36 cellular contexts compared by ENCODE assay signal in genomic region chr4:188053302-188053701, GRCh38. TPM values are rescaled to one million over a fixed set of nuclear protein-coding genes. Genes with fewer than 3 reads are reported as not detected.
"Had no signal": no experiment of that assay in that cellular context is flagged by ENCODE, and none has a peak within 500 bp of the region (broad histone marks: within the 10 kb centered on the region; RNA-seq: fewer than 3 reads in every experiment).

No MANE protein-coding gene starts in this region.

- H3K27me3 ChIP-seq: gastroesophageal sphincter, sigmoid colon, stomach, thyroid gland, upper lobe of left lung had no signal

- H3K27ac Mint-ChIP-seq: activated CD4-positive, alpha-beta memory T cell treated with anti-CD3 and anti-CD28 coated beads, Interleukin-2, amount 10 ng/mL, durations not matched to agents 7 days and 5 days; activated CD4-positive, alpha-beta T cell treated with anti-CD3 and anti-CD28 coated beads, Interleukin-2, amount 10 ng/mL, durations not matched to agents 7 days and 5 days; activated naive CD4-positive, alpha-beta T cell treated with anti-CD3 and anti-CD28 coated beads, Interleukin-2, amount 50 U/mL, for 24 hours; activated naive CD8-positive, alpha-beta T cell treated with anti-CD3 and anti-CD28 coated beads, Interleukin-2, amount 50 U/mL, for 24 hours; activated T-helper 2 cell treated with anti-CD3 and anti-CD28 coated beads, Interferon-gamma antibody, Interleukin-2, Interleukin-4, amounts not matched to agents 10 μg/mL and 5 μg/mL and 100 μg/mL, durations not matched to agents 14 hours and 24 hours and 36 hours; effector memory CD8-positive, alpha-beta T cell; natural killer cell treated with Interleukin-12 subunit alpha and Interleukin-12 subunit beta and Interleukin-15 and Interleukin-18, amount 100 ng/mL, for 72 hours; progenitor cell of endocrine pancreas; stimulated activated naive B cell treated with anti-CD40 and anti-IgM and Interleukin-4, amounts not matched to agents 10 μg/mL and 1 μg/mL and 100 μg/mL, for 72 hours; T-helper 17 cell had no signal

- H3K4me3 ChIP-seq: gastroesophageal sphincter, left ventricle myocardium inferior, lung, mucosa of descending colon, sigmoid colon, stomach, thyroid gland, upper lobe of left lung had no signal

- H3K27ac ChIP-seq: gastroesophageal sphincter, left ventricle myocardium inferior, sigmoid colon, stomach, thyroid gland, upper lobe of left lung had no signal

- ATAC-seq: activated naive CD8-positive, alpha-beta T cell treated with anti-CD3 and anti-CD28 coated beads, Interleukin-2, amount 50 U/mL, for 24 hours; effector memory CD8-positive, alpha-beta T cell; gastroesophageal sphincter; mucosa of descending colon; natural killer cell treated with Interleukin-12 subunit alpha and Interleukin-12 subunit beta and Interleukin-15 and Interleukin-18, amount 100 ng/mL, for 72 hours; stimulated activated naive B cell treated with anti-CD40 and anti-IgM and Interleukin-4, amounts not matched to agents 10 μg/mL and 1 μg/mL and 100 μg/mL, for 72 hours; T-helper 17 cell had no signal

- H3K9me3 Mint-ChIP-seq: activated naive CD4-positive, alpha-beta T cell treated with anti-CD3 and anti-CD28 coated beads, Interleukin-2, amount 50 U/mL, for 24 hours had no signal

- H3K27me3 Mint-ChIP-seq: activated CD4-positive, alpha-beta memory T cell treated with anti-CD3 and anti-CD28 coated beads, Interleukin-2, amount 10 ng/mL, durations not matched to agents 7 days and 5 days; activated CD4-positive, alpha-beta T cell treated with anti-CD3 and anti-CD28 coated beads, Interleukin-2, amount 10 ng/mL, durations not matched to agents 7 days and 5 days; activated naive CD4-positive, alpha-beta T cell treated with anti-CD3 and anti-CD28 coated beads, Interleukin-2, amount 50 U/mL, for 24 hours; activated naive CD8-positive, alpha-beta T cell treated with anti-CD3 and anti-CD28 coated beads, Interleukin-2, amount 50 U/mL, for 24 hours; effector memory CD8-positive, alpha-beta T cell; natural killer cell treated with Interleukin-12 subunit alpha and Interleukin-12 subunit beta and Interleukin-15 and Interleukin-18, amount 100 ng/mL, for 72 hours; progenitor cell of endocrine pancreas; stimulated activated naive B cell treated with anti-CD40 and anti-IgM and Interleukin-4, amounts not matched to agents 10 μg/mL and 1 μg/mL and 100 μg/mL, for 72 hours; T-helper 17 cell had no signal

- H3K9me3 ChIP-seq: gastroesophageal sphincter, left ventricle myocardium inferior, mucosa of descending colon, sigmoid colon, thyroid gland, upper lobe of left lung had no signal

- H3K4me3 Mint-ChIP-seq: activated CD4-positive, alpha-beta memory T cell treated with anti-CD3 and anti-CD28 coated beads, Interleukin-2, amount 10 ng/mL, durations not matched to agents 7 days and 5 days; activated CD4-positive, alpha-beta T cell treated with anti-CD3 and anti-CD28 coated beads, Interleukin-2, amount 10 ng/mL, durations not matched to agents 7 days and 5 days; activated naive CD4-positive, alpha-beta T cell treated with anti-CD3 and anti-CD28 coated beads, Interleukin-2, amount 50 U/mL, for 24 hours; activated naive CD8-positive, alpha-beta T cell treated with anti-CD3 and anti-CD28 coated beads, Interleukin-2, amount 50 U/mL, for 24 hours; effector memory CD8-positive, alpha-beta T cell; natural killer cell treated with Interleukin-12 subunit alpha and Interleukin-12 subunit beta and Interleukin-15 and Interleukin-18, amount 100 ng/mL, for 72 hours; stimulated activated naive B cell treated with anti-CD40 and anti-IgM and Interleukin-4, amounts not matched to agents 10 μg/mL and 1 μg/mL and 100 μg/mL, for 72 hours; T-helper 17 cell had no signal

- DNase-seq: activated CD4-positive, alpha-beta memory T cell treated with anti-CD3 and anti-CD28 coated beads, Interleukin-2, amount 10 ng/mL, durations not matched to agents 7 days and 5 days; activated CD4-positive, alpha-beta T cell treated with anti-CD3 and anti-CD28 coated beads for 1 hour; activated CD4-positive, alpha-beta T cell treated with anti-CD3 and anti-CD28 coated beads, Interleukin-2, amount 10 ng/mL, durations not matched to agents 7 days and 5 days; activated naive CD8-positive, alpha-beta T cell treated with anti-CD3 and anti-CD28 coated beads, Interleukin-2, amount 50 U/mL, for 24 hours; activated T-cell treated with anti-CD3 and anti-CD28 coated beads, Interleukin-2, amount 50 U/mL, for 48 hours; amygdala; caudate nucleus; cortex of kidney; effector memory CD8-positive, alpha-beta T cell; hypothalamus; left ventricle myocardium inferior; mucosa of descending colon; sigmoid colon; small intestine; stimulated activated CD4-positive, alpha-beta T cell treated with anti-CD3 and anti-CD28 coated beads, Interleukin-4, amount 100 ng/mL, for 24 hours; stimulated activated CD8-positive, alpha-beta memory T cell treated with anti-CD3 and anti-CD28 coated beads, Interleukin-4, amount 100 ng/mL, for 48 hours; stimulated activated naive B cell treated with anti-CD40 and anti-IgM and Interleukin-4, amounts not matched to agents 10 μg/mL and 1 μg/mL and 100 μg/mL, for 72 hours; stomach; T-helper 17 cell; T1000; thyroid gland; upper lobe of left lung had no signal

- H3K36me3 ChIP-seq: gastroesophageal sphincter, left ventricle myocardium inferior, sigmoid colon, stomach, thyroid gland, upper lobe of left lung had no signal

- H3K4me1 ChIP-seq: gastroesophageal sphincter, left ventricle myocardium inferior, sigmoid colon, stomach, thyroid gland, upper lobe of left lung had no signal

- H3K4me1 Mint-ChIP-seq: activated CD4-positive, alpha-beta memory T cell treated with anti-CD3 and anti-CD28 coated beads, Interleukin-2, amount 10 ng/mL, durations not matched to agents 7 days and 5 days; activated CD4-positive, alpha-beta T cell treated with anti-CD3 and anti-CD28 coated beads, Interleukin-2, amount 10 ng/mL, durations not matched to agents 7 days and 5 days; activated naive CD4-positive, alpha-beta T cell treated with anti-CD3 and anti-CD28 coated beads, Interleukin-2, amount 50 U/mL, for 24 hours; activated naive CD8-positive, alpha-beta T cell treated with anti-CD3 and anti-CD28 coated beads, Interleukin-2, amount 50 U/mL, for 24 hours; stimulated activated naive B cell treated with anti-CD40 and anti-IgM and Interleukin-4, amounts not matched to agents 10 μg/mL and 1 μg/mL and 100 μg/mL, for 72 hours; T-helper 17 cell had no signal

- H3K36me3 Mint-ChIP-seq: activated naive CD4-positive, alpha-beta T cell treated with anti-CD3 and anti-CD28 coated beads, Interleukin-2, amount 50 U/mL, for 24 hours; stimulated activated naive B cell treated with anti-CD40 and anti-IgM and Interleukin-4, amounts not matched to agents 10 μg/mL and 1 μg/mL and 100 μg/mL, for 72 hours had no signal

RNA-seq across cellular contexts. Expression of gene TRIML2, which starts 56.1 kb away (rescaled TPM):
- total RNA-seq: activated CD4-positive, alpha-beta memory T cell treated with anti-CD3 and anti-CD28 coated beads, Interleukin-2, amount 10 ng/mL, durations not matched to agents 7 days and 5 days; activated CD4-positive, alpha-beta T cell treated with anti-CD3 and anti-CD28 coated beads, Interleukin-2, amount 10 ng/mL, durations not matched to agents 7 days and 5 days; activated T-helper 2 cell treated with anti-CD3 and anti-CD28 coated beads, Interferon-gamma antibody, Interleukin-2, Interleukin-4, amounts not matched to agents 10 μg/mL and 5 μg/mL and 100 μg/mL, durations not matched to agents 14 hours and 24 hours and 36 hours; endothelial cell of umbilical vein; fibroblast of villous mesenchyme; left ventricle myocardium inferior; lung; mesenteric fat pad; mucosa of descending colon; myocyte; natural killer cell treated with Interleukin-12 subunit alpha and Interleukin-12 subunit beta and Interleukin-15 and Interleukin-18, amount 100 ng/mL, for 72 hours; osteoblast; progenitor cell of endocrine pancreas; renal cortical epithelial cell; sigmoid colon; stomach; T-helper 17 cell; thyroid gland; upper lobe of left lung had no signal
- polyA plus RNA-seq: esophagus, fibroblast of lung, sigmoid colon, small intestine, stomach had no signal

RNA-seq across cellular contexts. Expression of gene ZFP42, which starts 57.7 kb away (rescaled TPM):
- total RNA-seq: activated CD4-positive, alpha-beta memory T cell treated with anti-CD3 and anti-CD28 coated beads, Interleukin-2, amount 10 ng/mL, durations not matched to agents 7 days and 5 days; activated CD4-positive, alpha-beta T cell treated with anti-CD3 and anti-CD28 coated beads, Interleukin-2, amount 10 ng/mL, durations not matched to agents 7 days and 5 days; activated T-helper 2 cell treated with anti-CD3 and anti-CD28 coated beads, Interferon-gamma antibody, Interleukin-2, Interleukin-4, amounts not matched to agents 10 μg/mL and 5 μg/mL and 100 μg/mL, durations not matched to agents 14 hours and 24 hours and 36 hours; endothelial cell of umbilical vein; gastroesophageal sphincter; left ventricle myocardium inferior; mesenteric fat pad; mucosa of descending colon; myocyte; natural killer cell treated with Interleukin-12 subunit alpha and Interleukin-12 subunit beta and Interleukin-15 and Interleukin-18, amount 100 ng/mL, for 72 hours; osteoblast; sigmoid colon; T-helper 17 cell; thyroid gland had no signal
- polyA plus RNA-seq: fibroblast of lung, sigmoid colon, small intestine, stomach had no signal
